In genomic region chr21:44643911-44644310, GRCh38 we compare ENCODE assay signal across 18 cellular contexts. TPM values are rescaled to one million over a fixed set of nuclear protein-coding genes. Genes with fewer than 3 reads are reported as not detected.
DNase-seq lines count a peak whose midpoint lies in the region; FAIRE-seq and TF ChIP-seq lines count a peak whose summit lies in the region.
"Had no signal": no experiment of that assay in that cellular context is flagged by ENCODE, and none has a peak within 500 bp of the region (broad histone marks: within the 10 kb centered on the region; RNA-seq: fewer than 3 reads in every experiment).

No MANE protein-coding gene starts in this region.

- H3K27ac ChIP-seq in neural progenitor cell, result no peak overlapping the region
- no peak overlapping the region for H3K27ac ChIP-seq in suprapubic skin
- H3K27ac ChIP-seq: BLaER1 had no signal

- peaks cover 2% of the 10 kb centered on the region for H3K4me1 Mint-ChIP-seq in activated CD4-positive, alpha-beta T cell treated with anti-CD3 and anti-CD28 coated beads, Interleukin-2, amount 10 ng/mL, durations not matched to agents 24 days and 14 days
- H3K4me1 Mint-ChIP-seq in neural progenitor cell, result peaks cover 15% of the 10 kb centered on the region
- H3K4me1 Mint-ChIP-seq: CD4-positive, CD25-positive, alpha-beta regulatory T cell had no signal

- TF ChIP-seq POLR2A in suprapubic skin (IDR thresholded peaks at IDR 0.05), result no peak

- H3K4me1 ChIP-seq in neural progenitor cell (peaks cover 19% of the 10 kb centered on the region), suprapubic skin (no peaks in the 10 kb centered on the region)

- H3K4me3 ChIP-seq in bronchial epithelial cell (ENCODE audit: low read depth, low read length) (no peak overlapping the region), neural progenitor cell (no peak overlapping the region), suprapubic skin (no peak overlapping the region)
- H3K4me3 ChIP-seq: BLaER1, GM12878, GM23338 had no signal

- peak; percentile 44 for DNase-seq in activated CD4-positive, alpha-beta T cell treated with anti-CD3 and anti-CD28 coated beads, Interleukin-2, amount 10 ng/mL, durations not matched to agents 24 days and 14 days
- no peak for DNase-seq in activated CD4-positive, alpha-beta T cell treated with anti-CD3 and anti-CD28 coated beads, Interleukin-2, amount 50 U/mL, for 4 hours
- DNase-seq in NCI-H2081 treated with DMSO at 0.1 percent for 48 hours (lab: John Stamatoyannopoulos, UW) (peak; percentile 1), bronchial epithelial cell (ENCODE audit: low read depth) (no peak), neural progenitor cell (ENCODE audit: low spot score) (no peak), DMS79 (lab: John Stamatoyannopoulos, UW) (no peak), suprapubic skin (ENCODE audit: low spot score in 2 of 2) (no peak)
- no peak for DNase-seq in stimulated activated CD4-positive, alpha-beta T cell treated with anti-CD3 and anti-CD28 coated beads, Interleukin-4, amount 100 ng/mL, for 1 hour
- DNase-seq: 8988T; AML-193; Calu3; CD4-positive, CD25-positive, alpha-beta regulatory T cell; DMS 273 treated with DMSO at 0.1 percent for 48 hours; H7 had no signal

- peak; percentile 83 for FAIRE-seq in bronchial epithelial cell (lab: Jason Lieb, UNC)
- FAIRE-seq: GM12878 had no signal

- TF ChIP-seq CTCF in bronchial epithelial cell (IDR thresholded peaks at IDR 0.05; ENCODE audit: insufficient read depth, low read length, severe bottlenecking), result no peak
- TF ChIP-seq CTCF in neural progenitor cell (IDR thresholded peaks at IDR 0.05), result no peak
- no peak for TF ChIP-seq CTCF in suprapubic skin (IDR thresholded peaks at IDR 0.05)

- H2AFZ ChIP-seq in neural progenitor cell (replicated peaks), result peak overlapping the region; percentile 31
- H2AFZ ChIP-seq: GM23338 had no signal

- no peaks in the 10 kb centered on the region for H4K20me1 ChIP-seq in neural progenitor cell (ENCODE audit: low read depth)
- H4K20me1 ChIP-seq: BLaER1 had no signal

- H3K4me2 ChIP-seq in neural progenitor cell, result no peak overlapping the region
- H3K4me2 ChIP-seq: BLaER1, GM23338 had no signal

- H3K36me3 ChIP-seq in bronchial epithelial cell (ENCODE audit: control insufficient read depth, insufficient read depth, low read length) (no peaks in the 10 kb centered on the region), neural progenitor cell (no peaks in the 10 kb centered on the region), suprapubic skin (no peaks in the 10 kb centered on the region)
- H3K36me3 ChIP-seq: BLaER1 had no signal

- no peak overlapping the region for H3K4me3 Mint-ChIP-seq in activated CD4-positive, alpha-beta T cell treated with anti-CD3 and anti-CD28 coated beads, Interleukin-2, amount 10 ng/mL, durations not matched to agents 24 days and 14 days
- H3K4me3 Mint-ChIP-seq in neural progenitor cell, result no peak overlapping the region
- H3K4me3 Mint-ChIP-seq: CD4-positive, CD25-positive, alpha-beta regulatory T cell; GM23338 had no signal

- H3K79me2 ChIP-seq in neural progenitor cell (ENCODE audit: low read depth), result no peaks in the 10 kb centered on the region

- no peak overlapping the region for H3K27ac Mint-ChIP-seq in activated CD4-positive, alpha-beta T cell treated with anti-CD3 and anti-CD28 coated beads, Interleukin-2, amount 10 ng/mL, durations not matched to agents 24 days and 14 days
- no peak overlapping the region for H3K27ac Mint-ChIP-seq in neural progenitor cell
- H3K27ac Mint-ChIP-seq: GM23338 had no signal

- H3K9me3 ChIP-seq in neural progenitor cell (ENCODE audit: low read depth) (peaks cover 8% of the 10 kb centered on the region), suprapubic skin (no peaks in the 10 kb centered on the region)

- no peak for TF ChIP-seq EP300 in suprapubic skin (IDR thresholded peaks at IDR 0.05)

- peaks cover 6% of the 10 kb centered on the region for H3K27me3 Mint-ChIP-seq in activated CD4-positive, alpha-beta T cell treated with anti-CD3 and anti-CD28 coated beads, Interleukin-2, amount 10 ng/mL, durations not matched to agents 24 days and 14 days
- H3K27me3 Mint-ChIP-seq in neural progenitor cell (ENCODE audit: insufficient read depth, low read depth), result peaks cover 18% of the 10 kb centered on the region
- H3K27me3 Mint-ChIP-seq: CD4-positive, CD25-positive, alpha-beta regulatory T cell had no signal

- H3K9ac ChIP-seq in neural progenitor cell, result no peak overlapping the region
- H3K9ac ChIP-seq: BLaER1 had no signal

- intact Hi-C loops in activated CD4-positive, alpha-beta T cell treated with anti-CD3 and anti-CD28 coated beads, Interleukin-2, amount 10 ng/mL, durations not matched to agents 24 days and 14 days (cut with micrococcal nuclease), result no loop called here

- peaks cover 7% of the 10 kb centered on the region for H3K36me3 Mint-ChIP-seq in activated CD4-positive, alpha-beta T cell treated with anti-CD3 and anti-CD28 coated beads, Interleukin-2, amount 10 ng/mL, durations not matched to agents 24 days and 14 days (ENCODE audit: low read depth)
- no peaks in the 10 kb centered on the region for H3K36me3 Mint-ChIP-seq in neural progenitor cell
- H3K36me3 Mint-ChIP-seq: CD4-positive, CD25-positive, alpha-beta regulatory T cell had no signal

- H3K9me3 Mint-ChIP-seq in activated CD4-positive, alpha-beta T cell treated with anti-CD3 and anti-CD28 coated beads, Interleukin-2, amount 10 ng/mL, durations not matched to agents 24 days and 14 days, result peaks cover 31% of the 10 kb centered on the region
- peaks cover 36% of the 10 kb centered on the region for H3K9me3 Mint-ChIP-seq in neural progenitor cell

- H3F3A ChIP-seq in neural progenitor cell (ENCODE audit: low read depth), result peaks cover 16% of the 10 kb centered on the region

- 65% methylated on average over 7 of the region's 7 CpGs for WGBS in suprapubic skin

- H3K27me3 ChIP-seq in bronchial epithelial cell (ENCODE audit: control insufficient read depth, insufficient read depth, low read length), result no peaks in the 10 kb centered on the region
- no peaks in the 10 kb centered on the region for H3K27me3 ChIP-seq in neural progenitor cell
- peaks cover 30% of the 10 kb centered on the region for H3K27me3 ChIP-seq in suprapubic skin
- H3K27me3 ChIP-seq: BLaER1 had no signal

RNA-seq across cellular contexts. Expression of gene KRTAP10-11, which starts 2.3 kb away (rescaled TPM):
- not detected in 2 replicates for total RNA-seq in activated CD4-positive, alpha-beta T cell treated with anti-CD3 and anti-CD28 coated beads, Interleukin-2, amount 10 ng/mL, durations not matched to agents 24 days and 14 days
- not detected in 2 replicates for total RNA-seq in bronchial epithelial cell
- total RNA-seq in neural progenitor cell (ENCODE audit: low replicate concordance), result not detected in 2 replicates
- 10 to 100 TPM in 1 of 4 donors, 1 to 10 TPM in 2, not detected in 1; 1.9 to 11.7 (median 3.5) TPM for total RNA-seq in suprapubic skin
- total RNA-seq: Calu3; CD4-positive, CD25-positive, alpha-beta regulatory T cell; G401; GM12878; GM23338; H7 had no signal

RNA-seq across cellular contexts. Expression of gene KRTAP10-10, which starts 6.8 kb away (rescaled TPM):
- not detected in 2 replicates for total RNA-seq in activated CD4-positive, alpha-beta T cell treated with anti-CD3 and anti-CD28 coated beads, Interleukin-2, amount 10 ng/mL, durations not matched to agents 24 days and 14 days
- total RNA-seq in bronchial epithelial cell, result not detected in 2 replicates
- total RNA-seq in neural progenitor cell (ENCODE audit: low replicate concordance), result not detected in 2 replicates
- 1 to 10 TPM in 2 of 4 donors, not detected in 2; 3.3 to 8.0 TPM for total RNA-seq in suprapubic skin
- total RNA-seq: Calu3; CD4-positive, CD25-positive, alpha-beta regulatory T cell; G401; GM12878; GM23338; H7 had no signal

RNA-seq across cellular contexts. Expression of gene KRTAP12-4, which starts 10.5 kb away (rescaled TPM):
- not detected in 2 replicates for total RNA-seq in activated CD4-positive, alpha-beta T cell treated with anti-CD3 and anti-CD28 coated beads, Interleukin-2, amount 10 ng/mL, durations not matched to agents 24 days and 14 days
- not detected in 2 replicates for total RNA-seq in bronchial epithelial cell
- total RNA-seq in neural progenitor cell (ENCODE audit: low replicate concordance), result not detected in 2 replicates
- not detected for total RNA-seq in suprapubic skin
- total RNA-seq: Calu3; CD4-positive, CD25-positive, alpha-beta regulatory T cell; G401; GM12878; GM23338; H7 had no signal

RNA-seq across cellular contexts. Expression of gene KRTAP12-3, which starts 13.8 kb away (rescaled TPM):
- total RNA-seq in activated CD4-positive, alpha-beta T cell treated with anti-CD3 and anti-CD28 coated beads, Interleukin-2, amount 10 ng/mL, durations not matched to agents 24 days and 14 days, result not detected in 2 replicates
- not detected in 2 replicates for total RNA-seq in bronchial epithelial cell
- total RNA-seq in neural progenitor cell (ENCODE audit: low replicate concordance), result not detected in 2 replicates
- total RNA-seq in suprapubic skin, result 10 to 100 TPM in 1 of 4 donors, 1 to 10 TPM in 1, not detected in 2; 3.2 to 11.5 TPM
- total RNA-seq: Calu3; CD4-positive, CD25-positive, alpha-beta regulatory T cell; G401; GM12878; GM23338; H7 had no signal

RNA-seq across cellular contexts. Expression of gene KRTAP10-9, which starts 17.0 kb away (rescaled TPM):
- not detected in 2 replicates for total RNA-seq in activated CD4-positive, alpha-beta T cell treated with anti-CD3 and anti-CD28 coated beads, Interleukin-2, amount 10 ng/mL, durations not matched to agents 24 days and 14 days
- total RNA-seq in bronchial epithelial cell (not detected in 2 replicates), neural progenitor cell (ENCODE audit: low replicate concordance) (not detected in 2 replicates), suprapubic skin (1 to 10 TPM in 2 of 4 donors, not detected in 2; 1.6 to 9.9 TPM)
- total RNA-seq: Calu3; CD4-positive, CD25-positive, alpha-beta regulatory T cell; G401; GM12878; GM23338; H7 had no signal

Comparison
In these comparisons a context has a peak if more than half of its experiments do, and no peak if none do; other contexts are left out.
1. DNase-seq: peak in activated CD4-positive, alpha-beta T cell treated with anti-CD3 and anti-CD28 coated beads, Interleukin-2, amount 10 ng/mL, durations not matched to agents 24 days and 14 days (single experiment) and NCI-H2081 treated with DMSO at 0.1 percent for 48 hours (single experiment); none in activated CD4-positive, alpha-beta T cell treated with anti-CD3 and anti-CD28 coated beads, Interleukin-2, amount 50 U/mL, for 4 hours (0 of 2), bronchial epithelial cell (single experiment), neural progenitor cell (single experiment), stimulated activated CD4-positive, alpha-beta T cell treated with anti-CD3 and anti-CD28 coated beads, Interleukin-4, amount 100 ng/mL, for 1 hour (single experiment), DMS79 (single experiment) and suprapubic skin (0 of 2).